Comparison of ENCODE assay signal across 1 cellular context in genomic region chr12:78120866-78121590, GRCh38.
TF ChIP-seq lines count a peak whose summit lies in the region.

No MANE protein-coding gene starts in this region.

TF ChIP-seq in SK-N-SH treated with all-trans-retinoic acid at 6 μM for 48 hours, 23 proteins besides CTCF, POLR2A, EP300 and RAD21 (continued from another document):
- TF ChIP-seq PATZ1 (CRISPR knock-in tag; IDR thresholded peaks at IDR 0.05; ENCODE audit: borderline replicate concordance) = no peak
- TF ChIP-seq ZNF565 (CRISPR knock-in tag; conservative IDR thresholded peaks at IDR 0.05; ENCODE audit: low read depth) = no peak
- no peak for TF ChIP-seq TOX (CRISPR knock-in tag; IDR thresholded peaks at IDR 0.05; ENCODE audit: borderline replicate concordance)
- no peak for TF ChIP-seq CSDC2 (CRISPR knock-in tag; IDR thresholded peaks at IDR 0.05)
- TF ChIP-seq ISL1 (CRISPR knock-in tag; IDR thresholded peaks at IDR 0.05) = no peak
- no peak for TF ChIP-seq OSR1 (CRISPR knock-in tag; IDR thresholded peaks at IDR 0.05)
- TF ChIP-seq ZFP3 (CRISPR knock-in tag; IDR thresholded peaks at IDR 0.05) = no peak
